Comparison of ENCODE assay signal across 1 cellular context in the genomic region with DNA sequence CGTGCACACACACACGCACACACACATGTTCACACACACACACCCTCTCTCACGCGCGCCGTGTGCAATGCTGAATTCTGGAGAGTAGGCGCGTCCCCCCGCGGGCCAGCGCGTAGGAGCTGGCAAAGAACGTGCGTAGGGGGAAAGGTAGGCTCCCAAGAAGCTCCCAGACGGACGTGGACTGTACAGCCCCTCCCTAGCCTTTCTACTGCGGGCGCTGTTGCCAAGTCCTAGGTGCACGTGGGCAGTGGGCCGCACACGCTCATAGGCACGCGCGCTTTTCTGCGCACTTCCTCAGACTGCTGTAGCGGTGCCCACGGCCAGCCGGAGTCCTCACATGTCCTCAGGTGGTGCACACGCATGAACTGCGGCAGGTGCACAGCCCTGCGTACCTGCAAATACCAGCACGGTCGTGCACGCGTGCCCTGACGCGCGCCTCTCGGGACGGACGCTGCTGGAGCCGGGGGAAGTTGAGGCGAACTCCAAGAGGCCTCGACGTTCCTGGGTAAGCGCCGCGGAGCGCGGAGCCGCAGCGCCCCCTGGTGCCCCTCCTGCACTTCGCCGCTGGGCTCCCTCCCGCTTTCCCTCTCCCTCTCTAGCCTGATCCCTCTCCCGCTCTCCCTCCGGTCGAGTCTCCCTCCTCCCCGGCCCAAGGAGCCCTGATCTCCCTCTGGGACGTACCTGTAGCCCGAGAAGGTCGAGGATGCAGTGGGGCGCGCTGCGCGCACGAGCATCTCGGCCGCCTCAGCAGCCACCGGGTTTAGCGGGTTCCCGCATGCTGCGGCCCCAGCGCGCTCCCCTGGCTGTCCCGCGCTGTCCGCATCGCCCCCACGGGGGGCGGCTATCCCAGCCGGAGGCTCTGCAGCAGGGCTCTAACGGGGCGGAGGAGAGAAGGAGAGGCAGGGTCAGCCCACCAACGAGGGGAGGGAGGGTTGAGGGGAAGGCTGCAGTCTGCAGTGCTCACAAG.
TF ChIP-seq lines count a peak whose summit lies in the region.

No MANE protein-coding gene starts in this region.

TF ChIP-seq in K562, 482 proteins besides CTCF, POLR2A, EP300 and RAD21 (continued from another document):
- TF ChIP-seq, protein P1, sequence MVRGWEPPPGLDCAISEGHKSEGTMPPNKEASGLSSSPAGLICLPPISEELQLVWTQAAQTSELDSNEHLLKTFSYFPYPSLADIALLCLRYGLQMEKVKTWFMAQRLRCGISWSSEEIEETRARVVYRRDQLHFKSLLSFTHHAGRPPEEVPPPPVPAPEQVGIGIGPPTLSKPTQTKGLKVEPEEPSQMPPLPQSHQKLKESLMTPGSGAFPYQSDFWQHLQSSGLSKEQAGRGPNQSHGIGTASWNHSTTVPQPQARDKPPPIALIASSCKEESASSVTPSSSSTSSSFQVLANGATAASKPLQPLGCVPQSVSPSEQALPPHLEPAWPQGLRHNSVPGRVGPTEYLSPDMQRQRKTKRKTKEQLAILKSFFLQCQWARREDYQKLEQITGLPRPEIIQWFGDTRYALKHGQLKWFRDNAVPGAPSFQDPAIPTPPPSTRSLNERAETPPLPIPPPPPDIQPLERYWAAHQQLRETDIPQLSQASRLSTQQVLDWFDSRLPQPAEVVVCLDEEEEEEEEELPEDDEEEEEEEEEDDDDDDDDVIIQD (CRISPR knock-in tag; IDR thresholded peaks at IDR 0.05), result no peak
- TF ChIP-seq RB1 (IDR thresholded peaks at IDR 0.05; ENCODE audit: low read depth), result peak; percentile 34; the same call in 1 of the 2 replicates
- TF ChIP-seq SMARCE1 (IDR thresholded peaks at IDR 0.05), result no peak
- no peak for TF ChIP-seq ZNF584 (CRISPR knock-in tag; IDR thresholded peaks at IDR 0.05; ENCODE audit: low read depth)
- TF ChIP-seq SAP30 (IDR thresholded peaks at IDR 0.05; ENCODE audit: borderline replicate concordance, insufficient read depth, low read depth, low read length, poor library complexity, severe bottlenecking), result no peak
- TF ChIP-seq ZBTB1 (CRISPR knock-in tag; IDR thresholded peaks at IDR 0.05; ENCODE audit: borderline replicate concordance, low read depth), result no peak
- no peak for TF ChIP-seq MIER1 (IDR thresholded peaks at IDR 0.05; ENCODE audit: low read depth)
- TF ChIP-seq CREM (IDR thresholded peaks at IDR 0.05; ENCODE audit: low read depth), result 0 out of 2 replicates have a peak, but pooled peaks have one; percentile 5
- no peak for TF ChIP-seq ZNF217 (CRISPR knock-in tag; IDR thresholded peaks at IDR 0.05)
- TF ChIP-seq KDM4B (IDR thresholded peaks at IDR 0.05; ENCODE audit: borderline replicate concordance in 2 of 2, low read depth in 1 of 2), result no peak
- TF ChIP-seq, protein P2, sequence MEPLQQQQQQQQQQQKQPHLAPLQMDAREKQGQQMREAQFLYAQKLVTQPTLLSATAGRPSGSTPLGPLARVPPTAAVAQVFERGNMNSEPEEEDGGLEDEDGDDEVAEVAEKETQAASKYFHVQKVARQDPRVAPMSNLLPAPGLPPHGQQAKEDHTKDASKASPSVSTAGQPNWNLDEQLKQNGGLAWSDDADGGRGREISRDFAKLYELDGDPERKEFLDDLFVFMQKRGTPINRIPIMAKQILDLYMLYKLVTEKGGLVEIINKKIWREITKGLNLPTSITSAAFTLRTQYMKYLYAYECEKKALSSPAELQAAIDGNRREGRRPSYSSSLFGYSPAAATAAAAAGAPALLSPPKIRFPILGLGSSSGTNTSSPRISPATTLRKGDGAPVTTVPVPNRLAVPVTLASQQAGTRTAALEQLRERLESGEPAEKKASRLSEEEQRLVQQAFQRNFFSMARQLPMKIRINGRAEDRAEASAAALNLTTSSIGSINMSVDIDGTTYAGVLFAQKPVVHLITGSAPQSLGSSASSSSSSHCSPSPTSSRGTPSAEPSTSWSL (CRISPR knock-in tag; IDR thresholded peaks at IDR 0.05; ENCODE audit: borderline replicate concordance), result 0 out of 2 replicates have a peak, but pooled peaks have one; percentile 24
- TF ChIP-seq, protein P3, sequence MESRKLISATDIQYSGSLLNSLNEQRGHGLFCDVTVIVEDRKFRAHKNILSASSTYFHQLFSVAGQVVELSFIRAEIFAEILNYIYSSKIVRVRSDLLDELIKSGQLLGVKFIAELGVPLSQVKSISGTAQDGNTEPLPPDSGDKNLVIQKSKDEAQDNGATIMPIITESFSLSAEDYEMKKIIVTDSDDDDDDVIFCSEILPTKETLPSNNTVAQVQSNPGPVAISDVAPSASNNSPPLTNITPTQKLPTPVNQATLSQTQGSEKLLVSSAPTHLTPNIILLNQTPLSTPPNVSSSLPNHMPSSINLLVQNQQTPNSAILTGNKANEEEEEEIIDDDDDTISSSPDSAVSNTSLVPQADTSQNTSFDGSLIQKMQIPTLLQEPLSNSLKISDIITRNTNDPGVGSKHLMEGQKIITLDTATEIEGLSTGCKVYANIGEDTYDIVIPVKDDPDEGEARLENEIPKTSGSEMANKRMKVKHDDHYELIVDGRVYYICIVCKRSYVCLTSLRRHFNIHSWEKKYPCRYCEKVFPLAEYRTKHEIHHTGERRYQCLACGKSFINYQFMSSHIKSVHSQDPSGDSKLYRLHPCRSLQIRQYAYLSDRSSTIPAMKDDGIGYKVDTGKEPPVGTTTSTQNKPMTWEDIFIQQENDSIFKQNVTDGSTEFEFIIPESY (CRISPR knock-in tag; IDR thresholded peaks at IDR 0.05), result peak; percentile 73; the same call in 1 of the 2 replicates
- no peak for TF ChIP-seq ZNF696 (CRISPR knock-in tag; conservative IDR thresholded peaks at IDR 0.05)
- no peak for TF ChIP-seq SAFB (IDR thresholded peaks at IDR 0.05; ENCODE audit: borderline replicate concordance, low read depth, low read length)
- TF ChIP-seq TAF15 (IDR thresholded peaks at IDR 0.05; ENCODE audit: low read depth, low read length), result no peak
- TF ChIP-seq POLR2G (IDR thresholded peaks at IDR 0.05; ENCODE audit: low read depth, low read length), result no peak
- TF ChIP-seq STAG1 (CRISPR knock-in tag; IDR thresholded peaks at IDR 0.05; ENCODE audit: borderline replicate concordance), result peak; percentile 85; the same call in 1 of the 2 replicates
- TF ChIP-seq SMC3 (conservative IDR thresholded peaks at IDR 0.05; ENCODE audit: insufficient read depth, low read depth, low read length), result peak; percentile 80
- TF ChIP-seq MAZ (CRISPR knock-in tag; conservative IDR thresholded peaks at IDR 0.05 in 1 of 2, IDR thresholded peaks at IDR 0.05 in 1 of 2), result peak; percentile 19 to 24; a peak in 1 of 4 replicates
- peak; percentile 17; the same call in 1 of the 2 replicates for TF ChIP-seq ARID2 (IDR thresholded peaks at IDR 0.05)
- TF ChIP-seq, protein P4, sequence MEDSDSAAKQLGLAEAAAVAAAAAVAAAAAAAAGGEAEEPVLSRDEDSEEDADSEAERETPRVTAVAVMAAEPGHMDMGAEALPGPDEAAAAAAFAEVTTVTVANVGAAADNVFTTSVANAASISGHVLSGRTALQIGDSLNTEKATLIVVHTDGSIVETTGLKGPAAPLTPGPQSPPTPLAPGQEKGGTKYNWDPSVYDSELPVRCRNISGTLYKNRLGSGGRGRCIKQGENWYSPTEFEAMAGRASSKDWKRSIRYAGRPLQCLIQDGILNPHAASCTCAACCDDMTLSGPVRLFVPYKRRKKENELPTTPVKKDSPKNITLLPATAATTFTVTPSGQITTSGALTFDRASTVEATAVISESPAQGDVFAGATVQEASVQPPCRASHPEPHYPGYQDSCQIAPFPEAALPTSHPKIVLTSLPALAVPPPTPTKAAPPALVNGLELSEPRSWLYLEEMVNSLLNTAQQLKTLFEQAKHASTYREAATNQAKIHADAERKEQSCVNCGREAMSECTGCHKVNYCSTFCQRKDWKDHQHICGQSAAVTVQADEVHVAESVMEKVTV (CRISPR knock-in tag; IDR thresholded peaks at IDR 0.05), result peak; percentile 48; the same call in 1 of the 2 replicates
- TF ChIP-seq POLR3A (IDR thresholded peaks at IDR 0.05; ENCODE audit: borderline replicate concordance, extremely low read depth, insufficient read depth, insufficient read length), result no peak
- no peak for TF ChIP-seq SMARCB1 (IDR thresholded peaks at IDR 0.05; ENCODE audit: insufficient read length, low read depth)
- TF ChIP-seq, protein P5, sequence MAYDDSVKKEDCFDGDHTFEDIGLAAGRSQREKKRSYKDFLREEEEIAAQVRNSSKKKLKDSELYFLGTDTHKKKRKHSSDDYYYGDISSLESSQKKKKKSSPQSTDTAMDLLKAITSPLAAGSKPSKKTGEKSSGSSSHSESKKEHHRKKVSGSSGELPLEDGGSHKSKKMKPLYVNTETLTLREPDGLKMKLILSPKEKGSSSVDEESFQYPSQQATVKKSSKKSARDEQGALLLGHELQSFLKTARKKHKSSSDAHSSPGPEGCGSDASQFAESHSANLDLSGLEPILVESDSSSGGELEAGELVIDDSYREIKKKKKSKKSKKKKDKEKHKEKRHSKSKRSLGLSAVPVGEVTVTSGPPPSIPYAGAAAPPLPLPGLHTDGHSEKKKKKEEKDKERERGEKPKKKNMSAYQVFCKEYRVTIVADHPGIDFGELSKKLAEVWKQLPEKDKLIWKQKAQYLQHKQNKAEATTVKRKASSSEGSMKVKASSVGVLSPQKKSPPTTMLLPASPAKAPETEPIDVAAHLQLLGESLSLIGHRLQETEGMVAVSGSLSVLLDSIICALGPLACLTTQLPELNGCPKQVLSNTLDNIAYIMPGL (CRISPR knock-in tag; IDR thresholded peaks at IDR 0.05), result no peak
- TF ChIP-seq BMI1 (IDR thresholded peaks at IDR 0.05; ENCODE audit: low read length), result no peak
- peak; percentile 67 for TF ChIP-seq PCBP1 (IDR thresholded peaks at IDR 0.05; ENCODE audit: low read depth, low read length, poor library complexity, severe bottlenecking)
- TF ChIP-seq, protein P6, sequence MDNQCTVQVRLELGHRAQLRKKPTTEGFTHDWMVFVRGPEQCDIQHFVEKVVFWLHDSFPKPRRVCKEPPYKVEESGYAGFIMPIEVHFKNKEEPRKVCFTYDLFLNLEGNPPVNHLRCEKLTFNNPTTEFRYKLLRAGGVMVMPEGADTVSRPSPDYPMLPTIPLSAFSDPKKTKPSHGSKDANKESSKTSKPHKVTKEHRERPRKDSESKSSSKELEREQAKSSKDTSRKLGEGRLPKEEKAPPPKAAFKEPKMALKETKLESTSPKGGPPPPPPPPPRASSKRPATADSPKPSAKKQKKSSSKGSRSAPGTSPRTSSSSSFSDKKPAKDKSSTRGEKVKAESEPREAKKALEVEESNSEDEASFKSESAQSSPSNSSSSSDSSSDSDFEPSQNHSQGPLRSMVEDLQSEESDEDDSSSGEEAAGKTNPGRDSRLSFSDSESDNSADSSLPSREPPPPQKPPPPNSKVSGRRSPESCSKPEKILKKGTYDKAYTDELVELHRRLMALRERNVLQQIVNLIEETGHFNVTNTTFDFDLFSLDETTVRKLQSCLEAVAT (IDR thresholded peaks at IDR 0.05), result no peak
- no peak for TF ChIP-seq C11orf30 (IDR thresholded peaks at IDR 0.05; ENCODE audit: low read depth)
